ENCODE assay signal across 9 cellular contexts in the genomic region with DNA sequence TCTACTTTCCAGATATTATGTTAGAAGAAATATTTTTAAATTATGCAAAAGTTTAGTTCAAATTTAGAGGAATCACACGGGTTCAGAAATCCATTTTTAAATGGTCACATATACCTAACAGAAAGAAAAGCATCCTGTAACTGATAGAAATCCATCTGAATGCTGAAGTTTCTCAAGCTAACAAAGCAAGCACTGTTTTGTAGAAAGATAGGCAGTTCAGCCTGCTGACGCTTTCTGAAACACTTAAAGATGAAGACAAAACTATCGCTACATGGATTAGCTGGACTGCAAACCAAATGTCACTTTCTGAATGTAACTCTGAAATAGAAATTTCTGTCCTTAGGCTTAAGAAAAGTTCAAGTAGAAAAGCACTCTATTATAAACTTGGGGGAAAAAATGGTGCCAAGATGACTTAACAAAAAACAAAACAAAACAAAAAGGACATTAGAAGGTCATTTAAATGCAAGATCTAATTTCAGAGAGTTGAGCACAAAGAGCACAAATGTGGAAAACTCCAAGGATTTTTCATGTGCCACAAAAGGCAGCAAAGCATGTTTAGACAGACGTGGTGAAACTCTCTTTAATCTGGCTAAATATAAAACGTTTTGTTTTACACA. TPM values are rescaled to one million over a fixed set of nuclear protein-coding genes. Genes with fewer than 3 reads are reported as not detected.
DNase-seq lines count a peak whose midpoint lies in the region; ATAC-seq and TF ChIP-seq lines count a peak whose summit lies in the region.
"Had no signal": no experiment of that assay in that cellular context is flagged by ENCODE, and none has a peak within 500 bp of the region (broad histone marks: within the 10 kb centered on the region; RNA-seq: fewer than 3 reads in every experiment).

No MANE protein-coding gene starts in this region.

- H3K9ac ChIP-seq in subcutaneous abdominal adipose tissue (ENCODE audit: low read length in 5 of 5), result peak overlapping the region; percentile 66 to 94 (median 91)

- H3K27ac ChIP-seq in angular gyrus (ENCODE audit: low read depth, low read length) (peak overlapping the region; percentile 75), subcutaneous abdominal adipose tissue (ENCODE audit: low read depth, low read length) (peak overlapping the region; percentile 99)

- H3K27me3 ChIP-seq in kidney epithelial cell (ENCODE audit: control insufficient read depth, insufficient read depth, low read length), result no peaks in the 10 kb centered on the region
- H3K27me3 ChIP-seq in subcutaneous abdominal adipose tissue (ENCODE audit: control insufficient read depth in 5 of 5, insufficient read depth in 4 of 5, low read length in 5 of 5), result no peaks in the 10 kb centered on the region

- H3K36me3 ChIP-seq in kidney epithelial cell (ENCODE audit: control insufficient read depth, insufficient read depth, low read length) (no peaks in the 10 kb centered on the region), subcutaneous abdominal adipose tissue (ENCODE audit: control insufficient read depth in 5 of 5, insufficient read depth in 5 of 5, low read length in 5 of 5) (no peaks in the 10 kb centered on the region)
- H3K36me3 ChIP-seq: BE2C had no signal

- peaks cover 4 to 70% (median 61%) of the 10 kb centered on the region in 5 donors for H3K4me1 ChIP-seq in subcutaneous abdominal adipose tissue (ENCODE audit: control insufficient read depth in 5 of 5, insufficient read depth in 5 of 5, low read length in 5 of 5)
- H3K4me1 ChIP-seq: BE2C had no signal

- H3K4me3 ChIP-seq in kidney epithelial cell (ENCODE audit: low read depth, low read length) (peak overlapping the region; percentile 61), subcutaneous abdominal adipose tissue (ENCODE audit: low read depth in 1 of 5, low read length in 5 of 5) (peak overlapping the region; percentile 79 to 98 (median 83))

- no peaks in the 10 kb centered on the region for H3K9me3 ChIP-seq in subcutaneous abdominal adipose tissue (ENCODE audit: control insufficient read depth in 5 of 5, low read length in 5 of 5)
- H3K9me3 ChIP-seq: BE2C had no signal

- no peak for TF ChIP-seq CTCF in kidney epithelial cell (IDR thresholded peaks at IDR 0.05; ENCODE audit: insufficient read depth, low read length, poor library complexity, severe bottlenecking)

- peak; percentile 12 for DNase-seq in NCI-H510A treated with DMSO at 0.1 percent for 48 hours (lab: John Stamatoyannopoulos, UW)
- DNase-seq in NCI-H510A (lab: John Stamatoyannopoulos, UW), result no peak
- DNase-seq in kidney epithelial cell (ENCODE audit: low read depth), result no peak
- DNase-seq in NK-92 treated with Interleukin-12 subunit alpha and Interleukin-12 subunit beta, amount 100 ng/mL, for 24 hours (lab: John Stamatoyannopoulos, UW), result no peak

- ATAC-seq in HG03045 (IDR thresholded peaks at IDR 0.05; ENCODE audit: unreplicated experiment), result no peak
- no peak for ATAC-seq in GM19397 (IDR thresholded peaks at IDR 0.05; ENCODE audit: unreplicated experiment)

RNA-seq across cellular contexts. Expression of a gene that starts 1.3 kb away (rescaled TPM):
- 32.5 and 38.5 TPM in 2 replicates for total RNA-seq in kidney epithelial cell
